Comparison of ENCODE assay signal across 1 cellular context in genomic region chr3:71490692-71491091, GRCh38.
TF ChIP-seq lines count a peak whose summit lies in the region.

No MANE protein-coding gene starts in this region.

TF ChIP-seq in WTC11, 78 proteins besides CTCF, POLR2A, EP300 and RAD21 (continued from another document):
- TF ChIP-seq ZNF512 (CRISPR knock-in tag; IDR thresholded peaks at IDR 0.05; ENCODE audit: borderline replicate concordance), result no peak
